Comparison of ENCODE assay signal across 8 cellular contexts in genomic region chr6:36422714-36423100, GRCh38. TPM values are rescaled to one million over a fixed set of nuclear protein-coding genes. Genes with fewer than 3 reads are reported as not detected.
DNase-seq lines count a peak whose midpoint lies in the region; ATAC-seq and TF ChIP-seq lines count a peak whose summit lies in the region.

No MANE protein-coding gene starts in this region.

- peaks cover 6% of the 10 kb centered on the region for H3K4me1 ChIP-seq in HUES6 (ENCODE audit: control insufficient read depth, insufficient read depth, low read length)

- peak overlapping the region; percentile 87 for H3K4me3 Mint-ChIP-seq in natural killer cell treated with Interleukin-12 subunit alpha and Interleukin-12 subunit beta and Interleukin-15 and Interleukin-18, amount 100 ng/mL, for 72 hours

- DNase-seq in BJ (ENCODE audit: low read depth) (no peak), choroid plexus epithelial cell (ENCODE audit: low read depth) (no peak), NCI-H2171 treated with DMSO at 0.1 percent for 48 hours (lab: John Stamatoyannopoulos, UW) (no peak), GM03348 (ENCODE audit: low spot score) (no peak)
- DNase-seq in natural killer cell treated with Interleukin-12 subunit alpha and Interleukin-12 subunit beta and Interleukin-15 and Interleukin-18, amount 100 ng/mL, for 72 hours (ENCODE audit: low spot score) = peak; percentile 68

- POLR2A ChIA-PET in BJ (lab: Charles Lee) = no interaction called here

- ATAC-seq in natural killer cell treated with Interleukin-12 subunit alpha and Interleukin-12 subunit beta and Interleukin-15 and Interleukin-18, amount 100 ng/mL, for 72 hours = peak; percentile 1 to 34
- ATAC-seq in GM21619 (IDR thresholded peaks at IDR 0.05; ENCODE audit: unreplicated experiment) (no peak), HG02970 (IDR thresholded peaks at IDR 0.05; ENCODE audit: low FRiP score, unreplicated experiment) (no peak)

- no peak for TF ChIP-seq CTCF in BJ (IDR thresholded peaks at IDR 0.05; ENCODE audit: insufficient read depth, low read depth, low read length)
- no peak for TF ChIP-seq CTCF in choroid plexus epithelial cell (conservative IDR thresholded peaks at IDR 0.05; ENCODE audit: low read depth, low read length)

- no peaks in the 10 kb centered on the region for H3K9me3 ChIP-seq in HUES6 (ENCODE audit: control insufficient read depth, insufficient read depth, low read depth, low read length)

- no peaks in the 10 kb centered on the region for H3K27me3 Mint-ChIP-seq in natural killer cell treated with Interleukin-12 subunit alpha and Interleukin-12 subunit beta and Interleukin-15 and Interleukin-18, amount 100 ng/mL, for 72 hours

- CTCF ChIA-PET in BJ (lab: Yijun Ruan, JAX) = interaction anchor here (1.1 to 1.7 kb wide), 5 partner anchors 8 to 158 kb away, joined by 3 to 5 read pairs (median 4); no protein-coding TSS in a partner anchor

- H3K27me3 ChIP-seq in BJ (ENCODE audit: control insufficient read depth, insufficient read depth, low read length) = no peaks in the 10 kb centered on the region
- no peaks in the 10 kb centered on the region for H3K27me3 ChIP-seq in HUES6 (ENCODE audit: control insufficient read depth, insufficient read depth, low read length)

- no peak overlapping the region for H3K9ac ChIP-seq in HUES6 (ENCODE audit: low read length)

- H3K27ac ChIP-seq in HUES6 (ENCODE audit: low read depth, low read length) = no peak overlapping the region

- no peaks in the 10 kb centered on the region for H3K36me3 Mint-ChIP-seq in natural killer cell treated with Interleukin-12 subunit alpha and Interleukin-12 subunit beta and Interleukin-15 and Interleukin-18, amount 100 ng/mL, for 72 hours

- no peaks in the 10 kb centered on the region for H3K36me3 ChIP-seq in BJ (ENCODE audit: control insufficient read depth, insufficient read depth, low read length)
- no peaks in the 10 kb centered on the region for H3K36me3 ChIP-seq in HUES6 (ENCODE audit: control insufficient read depth, insufficient read depth, low read length)

- no peaks in the 10 kb centered on the region for H3K9me3 Mint-ChIP-seq in natural killer cell treated with Interleukin-12 subunit alpha and Interleukin-12 subunit beta and Interleukin-15 and Interleukin-18, amount 100 ng/mL, for 72 hours

- peak overlapping the region; percentile 81 to 96 for H3K27ac Mint-ChIP-seq in natural killer cell treated with Interleukin-12 subunit alpha and Interleukin-12 subunit beta and Interleukin-15 and Interleukin-18, amount 100 ng/mL, for 72 hours

- H3K4me1 Mint-ChIP-seq in natural killer cell treated with Interleukin-12 subunit alpha and Interleukin-12 subunit beta and Interleukin-15 and Interleukin-18, amount 100 ng/mL, for 72 hours (ENCODE audit: low read depth in 2 of 2) = peaks cover 18 to 24% of the 10 kb centered on the region in 2 donors

- peak overlapping the region; percentile 26 for H3K4me3 ChIP-seq in BJ (ENCODE audit: low read depth, low read length)
- H3K4me3 ChIP-seq in HUES6 (ENCODE audit: low read depth, low read length) = peak overlapping the region; percentile 84
- peak overlapping the region; percentile 72 for H3K4me3 ChIP-seq in choroid plexus epithelial cell (ENCODE audit: low read depth, low read length)

RNA-seq across cellular contexts. Expression of gene PXT1, which starts 19.9 kb away (rescaled TPM):
- 0.04 TPM in 1 of 2 replicates, not detected in the other for polyA plus RNA-seq in BJ (2011; rRNA removed)
- polyA minus RNA-seq in BJ (2011; rRNA and poly(A)+ RNA removed) = not detected in 2 replicates
- total RNA-seq in natural killer cell treated with Interleukin-12 subunit alpha and Interleukin-12 subunit beta and Interleukin-15 and Interleukin-18, amount 100 ng/mL, for 72 hours = under 1 TPM; 0.20 to 0.31 TPM

RNA-seq across cellular contexts. Expression of gene KCTD20, which starts 20.1 kb away (rescaled TPM):
- 123 and 154 TPM in 2 replicates for polyA plus RNA-seq in BJ (2011; rRNA removed)
- polyA minus RNA-seq in BJ (2011; rRNA and poly(A)+ RNA removed) = 104 and 111 TPM in 2 replicates
- 10 to 100 TPM; 61.4 to 62.4 TPM for total RNA-seq in natural killer cell treated with Interleukin-12 subunit alpha and Interleukin-12 subunit beta and Interleukin-15 and Interleukin-18, amount 100 ng/mL, for 72 hours

RNA-seq across cellular contexts. Expression of gene ETV7, which starts 35.2 kb away (rescaled TPM):
- 1.4 and 1.8 TPM in 2 replicates for polyA plus RNA-seq in BJ (2011; rRNA removed)
- 0.46 and 1.1 TPM in 2 replicates for polyA minus RNA-seq in BJ (2011; rRNA and poly(A)+ RNA removed)
- total RNA-seq in natural killer cell treated with Interleukin-12 subunit alpha and Interleukin-12 subunit beta and Interleukin-15 and Interleukin-18, amount 100 ng/mL, for 72 hours = 10 to 100 TPM in 1 of 2 donors, 1 to 10 TPM in 1; 6.9 to 19.8 TPM

Comparison
In these comparisons a context has a peak if more than half of its experiments do, and no peak if none do; other contexts are left out.
1. H3K4me3 ChIP-seq: peak in every context shown above with its lines; median percentile 84 in HUES6; 72 in choroid plexus epithelial cell; 26 in BJ.
2. ATAC-seq: peak in natural killer cell treated with Interleukin-12 subunit alpha and Interleukin-12 subunit beta and Interleukin-15 and Interleukin-18, amount 100 ng/mL, for 72 hours (2 of 2); none in GM21619 (single experiment) and HG02970 (single experiment).